Comparison of ENCODE assay signal across 19 cellular contexts in the genomic region with DNA sequence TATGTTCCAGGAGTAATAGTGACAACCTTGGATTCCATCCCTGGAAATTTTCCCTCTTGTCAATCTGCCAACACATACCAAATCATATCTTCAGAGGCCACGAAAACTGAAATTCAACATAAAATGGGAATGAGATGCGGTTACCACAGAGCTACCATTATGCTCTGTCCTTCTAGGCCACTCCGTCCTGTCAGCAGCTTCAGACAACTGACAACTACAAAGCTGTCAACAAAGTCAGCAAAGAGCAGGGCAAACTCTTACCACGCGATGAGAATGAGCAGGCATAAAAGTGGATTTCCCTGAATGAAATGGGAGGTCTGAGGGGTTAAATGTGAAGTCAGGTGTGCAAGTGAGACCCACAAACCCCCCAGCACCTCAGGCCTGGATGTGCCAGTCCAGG.
DNase-seq lines count a peak whose midpoint lies in the region; ATAC-seq and TF ChIP-seq lines count a peak whose summit lies in the region.
"Had no signal": no experiment of that assay in that cellular context is flagged by ENCODE, and none has a peak within 500 bp of the region (broad histone marks: within the 10 kb centered on the region; RNA-seq: fewer than 3 reads in every experiment).

No MANE protein-coding gene starts in this region.

- H3K9me2 ChIP-seq in SK-N-SH, result no peaks in the 10 kb centered on the region

- peak overlapping the region; percentile 74 for H3K27ac Mint-ChIP-seq in chondrocyte (ENCODE audit: unreplicated experiment)
- H3K27ac Mint-ChIP-seq: GM23338 had no signal

- no peaks in the 10 kb centered on the region for H3K36me3 Mint-ChIP-seq in chondrocyte (ENCODE audit: low read depth)
- H3K36me3 Mint-ChIP-seq: CD14-positive monocyte had no signal

- intact Hi-C loops in right cardiac atrium (cut with DNase I), result no loop called here

- no peak overlapping the region for H3K4me3 Mint-ChIP-seq in chondrocyte (ENCODE audit: unreplicated experiment)
- H3K4me3 Mint-ChIP-seq: CD14-positive monocyte, GM23338 had no signal

- TF ChIP-seq CTCF in SK-N-SH (IDR thresholded peaks at IDR 0.05) (no peak), chondrocyte (IDR thresholded peaks at IDR 0.05) (no peak)

- peaks cover 39% of the 10 kb centered on the region for H3K4me1 Mint-ChIP-seq in chondrocyte (ENCODE audit: low read depth)
- H3K4me1 Mint-ChIP-seq: CD14-positive monocyte, GM23338 had no signal

- no peak for TF ChIP-seq EP300 in SK-N-SH (IDR thresholded peaks at IDR 0.05; ENCODE audit: borderline replicate concordance in 1 of 2, low read depth in 1 of 2, low read length in 1 of 2)

- H3K79me2 ChIP-seq in SK-N-SH (ENCODE audit: insufficient read depth), result no peaks in the 10 kb centered on the region

- ATAC-seq in SK-N-SH treated with all-trans-retinoic acid at 6 μM for 48 hours, result no peak; the same call in 2 of the 3 replicates
- ATAC-seq in right cardiac atrium, result peak; percentile 43 to 81
- ATAC-seq: GM23338 had no signal

- no peaks in the 10 kb centered on the region for H3K36me3 ChIP-seq in SK-N-SH (replicated peaks in 1 of 2; ENCODE audit: control insufficient read depth in 1 of 2, insufficient read depth in 2 of 2, low read length in 1 of 2)
- H3K36me3 ChIP-seq: MG63 had no signal

- H3K27ac ChIP-seq in SK-N-SH (ENCODE audit: low read depth in 2 of 2, low read length in 1 of 2) (peak overlapping the region in 1 of 2 experiments; percentile 32; a peak in 1 of 4 replicates), right cardiac atrium (ENCODE audit: low read length) (no peak overlapping the region)
- H3K27ac ChIP-seq: 22Rv1 had no signal

- no peak for TF ChIP-seq RAD21 in SK-N-SH (IDR thresholded peaks at IDR 0.05; ENCODE audit: low read length)

- H3K27me3 Mint-ChIP-seq in chondrocyte (ENCODE audit: low read depth), result peaks cover 2% of the 10 kb centered on the region

- H3K4me1 ChIP-seq in SK-N-SH (ENCODE audit: control insufficient read depth in 1 of 2, insufficient read depth in 2 of 2, low read depth in 1 of 2, low read length in 1 of 2) (peaks cover 0 to 19% of the 10 kb centered on the region in 2 experiments; a peak in 1 of 4 replicates), right cardiac atrium (ENCODE audit: control insufficient read depth, insufficient read depth, low read length) (no peaks in the 10 kb centered on the region)

- no peaks in the 10 kb centered on the region for H3K9me3 ChIP-seq in SK-N-SH
- no peaks in the 10 kb centered on the region for H3K9me3 ChIP-seq in right cardiac atrium (ENCODE audit: control insufficient read depth, low read length)
- H3K9me3 ChIP-seq: MG63 had no signal

- 71% methylated on average over 5 of the region's 5 CpGs for WGBS in SK-N-SH (ENCODE audit: low lambda C conversion rate)
- 40% methylated on average over 5 of the region's 5 CpGs for WGBS in right cardiac atrium

- H3F3A ChIP-seq in SK-N-SH (replicated peaks; ENCODE audit: insufficient read depth), result no peaks in the 10 kb centered on the region

- H3K4me3 ChIP-seq in SK-N-SH (ENCODE audit: low read depth in 2 of 2, low read length in 1 of 2), result no peak overlapping the region
- no peak overlapping the region for H3K4me3 ChIP-seq in right cardiac atrium (ENCODE audit: low read length)
- H3K4me3 ChIP-seq: GM23338, MG63 had no signal

- H3K9ac ChIP-seq in SK-N-SH, result no peak overlapping the region

- no peaks in the 10 kb centered on the region for H4K20me1 ChIP-seq in SK-N-SH (ENCODE audit: insufficient read depth)

- peak overlapping the region; percentile 33; the same call in 1 of the 2 replicates for H2AFZ ChIP-seq in SK-N-SH (ENCODE audit: low read depth)
- H2AFZ ChIP-seq: GM23338 had no signal

- H3K27me3 ChIP-seq in SK-N-SH (ENCODE audit: insufficient read depth) (no peaks in the 10 kb centered on the region), right cardiac atrium (ENCODE audit: control insufficient read depth, insufficient read depth) (no peaks in the 10 kb centered on the region)
- H3K27me3 ChIP-seq: MG63 had no signal

- no peaks in the 10 kb centered on the region for H3K9me3 Mint-ChIP-seq in chondrocyte (ENCODE audit: low read depth)
- H3K9me3 Mint-ChIP-seq: GM23338 had no signal

- DNase-seq in SK-N-SH, result no peak
- no peak for DNase-seq in chondrocyte (ENCODE audit: low spot score)
- DNase-seq in right cardiac atrium, result no peak
- DNase-seq in NCI-H2171 treated with DMSO at 0.1 percent for 48 hours (lab: John Stamatoyannopoulos, UW), result no peak
- DNase-seq in iPS-NIHi11 (ENCODE audit: low spot score), result no peak
- DNase-seq in superior temporal gyrus (ENCODE audit: extremely low spot score), result no peak
- DNase-seq in NK-92 (lab: John Stamatoyannopoulos, UW; ENCODE audit: unreplicated experiment), result no peak
- DNase-seq: DND-41, GDM1, Kasumi-1, MG63, NCI-H1048, NCI-H1436, NCI-H1930, NCI-H526 had no signal

- CTCF ChIA-PET in SK-N-SH (lab: Yijun Ruan, JAX), result no interaction called here

- POLR2A ChIA-PET in SK-N-SH (lab: Yijun Ruan, JAX), result no interaction called here

- H3K4me2 ChIP-seq in SK-N-SH, result peak overlapping the region; percentile 8; the same call in 1 of the 2 replicates
- H3K4me2 ChIP-seq: GM23338 had no signal

TF ChIP-seq in SK-N-SH, 30 proteins besides CTCF, POLR2A, EP300 and RAD21 (continues in another document):
- no peak for TF ChIP-seq JUND (IDR thresholded peaks at IDR 0.05)
- TF ChIP-seq EZH2phosphoT487 (IDR thresholded peaks at IDR 0.05; ENCODE audit: borderline replicate concordance, low read depth), result no peak
- no peak for TF ChIP-seq FOXM1 (IDR thresholded peaks at IDR 0.05; ENCODE audit: low read depth)
- TF ChIP-seq, protein P1, sequence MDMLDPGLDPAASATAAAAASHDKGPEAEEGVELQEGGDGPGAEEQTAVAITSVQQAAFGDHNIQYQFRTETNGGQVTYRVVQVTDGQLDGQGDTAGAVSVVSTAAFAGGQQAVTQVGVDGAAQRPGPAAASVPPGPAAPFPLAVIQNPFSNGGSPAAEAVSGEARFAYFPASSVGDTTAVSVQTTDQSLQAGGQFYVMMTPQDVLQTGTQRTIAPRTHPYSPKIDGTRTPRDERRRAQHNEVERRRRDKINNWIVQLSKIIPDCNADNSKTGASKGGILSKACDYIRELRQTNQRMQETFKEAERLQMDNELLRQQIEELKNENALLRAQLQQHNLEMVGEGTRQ (IDR thresholded peaks at IDR 0.05; ENCODE audit: borderline replicate concordance, low read depth, low read length), result no peak
- TF ChIP-seq ELF1 (IDR thresholded peaks at IDR 0.05), result no peak
- no peak for TF ChIP-seq NRF1 (IDR thresholded peaks at IDR 0.05; ENCODE audit: low read depth, low read length)
- TF ChIP-seq YY1 (IDR thresholded peaks at IDR 0.05; ENCODE audit: low read depth), result no peak
- no peak for TF ChIP-seq TCF12 (IDR thresholded peaks at IDR 0.05)

TF ChIP-seq in SK-N-SH treated with all-trans-retinoic acid at 6 μM for 48 hours, 23 proteins besides CTCF, POLR2A, EP300 and RAD21:
- TF ChIP-seq ZNF8 (CRISPR knock-in tag; IDR thresholded peaks at IDR 0.05) (no peak), ARNTL (CRISPR knock-in tag; IDR thresholded peaks at IDR 0.05; ENCODE audit: borderline replicate concordance, low read depth) (no peak), CSDC2 (CRISPR knock-in tag; IDR thresholded peaks at IDR 0.05) (no peak), OSR1 (CRISPR knock-in tag; IDR thresholded peaks at IDR 0.05) (no peak)
